In genomic region chr10:80078448-80079311, GRCh38 we compare ENCODE assay signal across 8 cellular contexts. TPM values are rescaled to one million over a fixed set of nuclear protein-coding genes. Genes with fewer than 3 reads are reported as not detected.
A peak's percentile ranks its signal among the peaks of the same experiment; 100 is the strongest.
DNase-seq lines count a peak whose midpoint lies in the region; ATAC-seq and TF ChIP-seq lines count a peak whose summit lies in the region.

Gene TMEM254 (plus strand): TSS chr10:80078665. CDS start chr10:80078700, 35 bp downstream.

- POLR2A ChIA-PET in PC-9 (lab: Charles Lee; ENCODE audit: unreplicated experiment), result interaction anchor here (0.5 to 0.7 kb wide), 13 partner anchors 12 to 809 kb away, joined by 3 to 8 read pairs (median 3); partner anchors contain the start of gene SFTPD

- H3K27me3 ChIP-seq in PC-9 (ENCODE audit: insufficient read depth, low read depth) (no peaks in the 10 kb centered on the region), mucosa of stomach (ENCODE audit: control insufficient read depth, insufficient read depth, low read length) (no peaks in the 10 kb centered on the region)

- intact Hi-C loops in PC-9 (cut with micrococcal nuclease; ENCODE audit: unreplicated experiment), result loop anchor here (2.0 to 10.0 kb wide), 4 partner anchors 22 to 126 kb away; partner anchors contain the start of genes ANXA11 and PLAC9

- peaks cover 40% of the 10 kb centered on the region for H3F3A ChIP-seq in PC-9 (ENCODE audit: insufficient read depth, low read depth)

- no peak for TF ChIP-seq CTCF in PC-9 (conservative IDR thresholded peaks at IDR 0.05)

- no peaks in the 10 kb centered on the region for H3K9me3 ChIP-seq in PC-9 (ENCODE audit: insufficient read depth, low read depth)
- H3K9me3 ChIP-seq in mucosa of stomach (ENCODE audit: control insufficient read depth, low read length), result no peaks in the 10 kb centered on the region

- peaks cover 22% of the 10 kb centered on the region for H3K79me2 ChIP-seq in PC-9 (ENCODE audit: low read depth)

- H3K4me3 ChIP-seq in PC-9 (peak within 1 kb of the TSS; percentile 88), mucosa of stomach (ENCODE audit: low read length) (peak within 1 kb of the TSS; percentile 94)

- CTCF ChIA-PET in PC-9 (lab: Charles Lee), result interaction anchor here (0.6 to 1.2 kb wide), 5 partner anchors 27 to 304 kb away, joined by 3 to 5 read pairs (median 4); no protein-coding TSS in a partner anchor

- ATAC-seq in GM21526 (IDR thresholded peaks at IDR 0.05; ENCODE audit: low FRiP score, unreplicated experiment), result peak; percentile 87

- peak; percentile 62 for TF ChIP-seq POLR2A in erythroblast (IDR thresholded peaks at IDR 0.05; ENCODE audit: low read length)

- peak within 1 kb of the TSS; percentile 78 for H3K27ac ChIP-seq in PC-9

- BruUV-seq in PC-9 (replicated peaks; lab: Mats Ljungman, UMichigan), result no TSS peak

- DNase-seq in DMS 273 treated with DMSO at 0.1 percent for 48 hours (lab: John Stamatoyannopoulos, UW), result peak; percentile 55
- peak; percentile 78 for DNase-seq in HuH-7 (ENCODE audit: low spot score)
- DNase-seq in PC-9, result peak; percentile 92 to 95
- DNase-seq in activated T-cell treated with anti-CD3 and anti-CD28 coated beads, Interleukin-2, amount 50 U/mL, for 1 hour, result peak; percentile 85
- peak; percentile 90 to 93 for DNase-seq in erythroblast (lab: John Stamatoyannopoulos, UW)
- DNase-seq in stimulated activated CD8-positive, alpha-beta memory T cell treated with anti-CD3 and anti-CD28 coated beads, Interleukin-4, amount 100 ng/mL, for 48 hours, result peak; percentile 95

- no peaks in the 10 kb centered on the region for H3K36me3 ChIP-seq in PC-9 (ENCODE audit: low read depth)
- no peaks in the 10 kb centered on the region for H3K36me3 ChIP-seq in mucosa of stomach (ENCODE audit: control insufficient read depth, insufficient read depth, low read length)

- H3K4me2 ChIP-seq in PC-9, result peak within 1 kb of the TSS; percentile 86

- H2AFZ ChIP-seq in PC-9, result peak within 1 kb of the TSS; percentile 96

- H4K20me1 ChIP-seq in PC-9 (ENCODE audit: insufficient read depth), result no peaks in the 10 kb centered on the region

- peak within 1 kb of the TSS; percentile 96 for H3K9ac ChIP-seq in mucosa of stomach (ENCODE audit: low read length)

- H3K9me2 ChIP-seq in PC-9 (ENCODE audit: insufficient read depth), result no peaks in the 10 kb centered on the region

- peaks cover 41% of the 10 kb centered on the region for H3K4me1 ChIP-seq in PC-9 (replicated peaks; ENCODE audit: insufficient read depth)
- H3K4me1 ChIP-seq in mucosa of stomach (ENCODE audit: control insufficient read depth, insufficient read depth, low read length), result no peaks in the 10 kb centered on the region

RNA-seq across cellular contexts. Expression of gene TMEM254, which starts in this region (rescaled TPM):
- total RNA-seq in PC-9 (2021), result 30.2 and 36.6 TPM in 2 replicates

Comparison
In these comparisons a context has a peak if more than half of its experiments do, and no peak if none do; other contexts are left out.
1. Peak in every context shown above with its lines: DNase-seq, ATAC-seq, H3K4me3 ChIP-seq and H3K27ac ChIP-seq.